ENCODE assay signal across 1 cellular context in the genomic region with DNA sequence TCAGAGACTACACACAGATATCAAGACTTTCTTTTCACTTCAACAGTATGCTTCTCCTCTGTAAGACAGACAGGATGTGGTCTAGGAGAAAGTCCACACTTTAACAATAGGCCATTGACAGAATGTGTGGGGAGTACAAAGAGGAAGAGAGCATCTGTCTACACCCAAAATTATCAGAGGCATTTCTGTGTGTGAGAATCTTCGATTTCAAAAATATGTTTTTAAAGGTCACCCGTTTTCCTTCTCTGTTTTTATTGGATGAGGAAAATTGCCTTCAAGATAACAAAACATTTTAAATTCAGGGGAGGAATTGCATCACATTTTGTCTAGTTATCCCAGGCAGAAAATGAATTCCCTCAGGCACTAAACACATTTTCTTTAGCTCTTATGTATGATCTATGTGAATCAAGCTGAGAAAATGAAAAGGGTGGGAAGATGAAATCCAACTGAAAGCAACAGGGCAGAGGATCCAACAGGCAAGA.
TF ChIP-seq lines count a peak whose summit lies in the region.

No MANE protein-coding gene starts in this region.

TF ChIP-seq in GM12878, 131 proteins besides CTCF, POLR2A, EP300 and RAD21 (continued from another document):
- TF ChIP-seq MXI1 (IDR thresholded peaks at IDR 0.05; ENCODE audit: low read depth, low read length) (no peak), ZNF274 (IDR thresholded peaks at IDR 0.05; ENCODE audit: insufficient read depth, insufficient read length) (no peak), PAX5 (IDR thresholded peaks at IDR 0.05; ENCODE audit: borderline replicate concordance, low read depth, low read length) (no peak), MEF2B (IDR thresholded peaks at IDR 0.05; ENCODE audit: partially characterized antibody, poor library complexity, severe bottlenecking) (no peak), YBX1 (IDR thresholded peaks at IDR 0.05) (no peak), CHD4 (IDR thresholded peaks at IDR 0.05) (no peak), TCF7 (IDR thresholded peaks at IDR 0.05; ENCODE audit: borderline replicate concordance) (peak; percentile 39; the same call in 1 of the 2 replicates)
